ENCODE assay signal across 16 cellular contexts in genomic region chr4:20017439-20017838, GRCh38.
"Had no signal": no experiment of that assay in that cellular context is flagged by ENCODE, and none has a peak within 500 bp of the region (broad histone marks: within the 10 kb centered on the region; RNA-seq: fewer than 3 reads in every experiment).

No MANE protein-coding gene starts in this region.

- H3K4me1 Mint-ChIP-seq: activated CD8-positive, alpha-beta memory T cell treated with anti-CD3 and anti-CD28 coated beads, Interleukin-2, amount 10 ng/mL, durations not matched to agents 7 days and 5 days; activated naive CD4-positive, alpha-beta T cell treated with anti-CD3 and anti-CD28 coated beads, Interleukin-2, amount 50 U/mL, for 24 hours; endodermal cell; natural killer cell had no signal

- H3K4me3 Mint-ChIP-seq: activated CD8-positive, alpha-beta memory T cell treated with anti-CD3 and anti-CD28 coated beads, Interleukin-2, amount 10 ng/mL, durations not matched to agents 7 days and 5 days; activated naive CD4-positive, alpha-beta T cell treated with anti-CD3 and anti-CD28 coated beads, Interleukin-2, amount 50 U/mL, for 24 hours; activated T-cell treated with anti-CD3 and anti-CD28 coated beads, Interleukin-2, amount 50 U/mL, for 24 hours; endodermal cell; natural killer cell; stimulated activated naive CD8-positive, alpha-beta T cell treated with anti-CD3 and anti-CD28 coated beads, Interleukin-15, Interleukin-2, amounts not matched to agents 100 ng/mL and 50 ng/mL, for 24 hours had no signal

- DNase-seq: activated CD4-positive, alpha-beta T cell treated with anti-CD3 and anti-CD28 coated beads, Interleukin-2, amount 50 U/mL, for 48 hours; activated CD4-positive, CD25-positive, alpha-beta regulatory T cell treated with anti-CD3 and anti-CD28 coated beads, Interleukin-2, amount 50 U/mL, for 72 hours; activated CD8-positive, alpha-beta memory T cell treated with anti-CD3 and anti-CD28 coated beads, Interleukin-2, amount 10 ng/mL, durations not matched to agents 7 days and 5 days; activated effector memory CD4-positive, alpha-beta T cell treated with Interleukin-2 at 50 U/mL for 16 hours; activated T-cell treated with anti-CD3 and anti-CD28 coated beads, Interleukin-2, amount 50 U/mL, for 24 hours; cerebellar nuclear complex; endodermal cell; foreskin keratinocyte; mammary epithelial cell; natural killer cell; stimulated activated CD4-positive, alpha-beta T cell treated with anti-CD3 and anti-CD28 coated beads, Interleukin-2, amount 100 ng/mL, for 48 hours; stimulated activated CD8-positive, alpha-beta memory T cell treated with anti-CD3 and anti-CD28 coated beads, Interleukin-4, amount 100 ng/mL, for 48 hours; testis; upper lobe of right lung had no signal

- H3K27me3 Mint-ChIP-seq: activated CD8-positive, alpha-beta memory T cell treated with anti-CD3 and anti-CD28 coated beads, Interleukin-2, amount 10 ng/mL, durations not matched to agents 7 days and 5 days; activated naive CD4-positive, alpha-beta T cell treated with anti-CD3 and anti-CD28 coated beads, Interleukin-2, amount 50 U/mL, for 24 hours; activated T-cell treated with anti-CD3 and anti-CD28 coated beads, Interleukin-2, amount 50 U/mL, for 24 hours; stimulated activated naive CD8-positive, alpha-beta T cell treated with anti-CD3 and anti-CD28 coated beads, Interleukin-15, Interleukin-2, amounts not matched to agents 100 ng/mL and 50 ng/mL, for 24 hours had no signal

- H3K4me3 ChIP-seq: testis, upper lobe of right lung had no signal

- H3K9me3 Mint-ChIP-seq: activated naive CD4-positive, alpha-beta T cell treated with anti-CD3 and anti-CD28 coated beads, Interleukin-2, amount 50 U/mL, for 24 hours; endodermal cell; stimulated activated naive CD8-positive, alpha-beta T cell treated with anti-CD3 and anti-CD28 coated beads, Interleukin-15, Interleukin-2, amounts not matched to agents 100 ng/mL and 50 ng/mL, for 24 hours had no signal

- H3K27ac Mint-ChIP-seq: activated CD8-positive, alpha-beta memory T cell treated with anti-CD3 and anti-CD28 coated beads, Interleukin-2, amount 10 ng/mL, durations not matched to agents 7 days and 5 days; activated naive CD4-positive, alpha-beta T cell treated with anti-CD3 and anti-CD28 coated beads, Interleukin-2, amount 50 U/mL, for 24 hours; activated T-cell treated with anti-CD3 and anti-CD28 coated beads, Interleukin-2, amount 50 U/mL, for 24 hours; endodermal cell; natural killer cell; stimulated activated naive CD8-positive, alpha-beta T cell treated with anti-CD3 and anti-CD28 coated beads, Interleukin-15, Interleukin-2, amounts not matched to agents 100 ng/mL and 50 ng/mL, for 24 hours had no signal

- H3K36me3 Mint-ChIP-seq: activated CD8-positive, alpha-beta memory T cell treated with anti-CD3 and anti-CD28 coated beads, Interleukin-2, amount 10 ng/mL, durations not matched to agents 7 days and 5 days; activated naive CD4-positive, alpha-beta T cell treated with anti-CD3 and anti-CD28 coated beads, Interleukin-2, amount 50 U/mL, for 24 hours; natural killer cell had no signal

- ATAC-seq: activated CD8-positive, alpha-beta memory T cell treated with anti-CD3 and anti-CD28 coated beads, Interleukin-2, amount 10 ng/mL, durations not matched to agents 7 days and 5 days; foreskin keratinocyte; natural killer cell; upper lobe of right lung had no signal
